ENCODE assay signal across 8 cellular contexts in the genomic region with DNA sequence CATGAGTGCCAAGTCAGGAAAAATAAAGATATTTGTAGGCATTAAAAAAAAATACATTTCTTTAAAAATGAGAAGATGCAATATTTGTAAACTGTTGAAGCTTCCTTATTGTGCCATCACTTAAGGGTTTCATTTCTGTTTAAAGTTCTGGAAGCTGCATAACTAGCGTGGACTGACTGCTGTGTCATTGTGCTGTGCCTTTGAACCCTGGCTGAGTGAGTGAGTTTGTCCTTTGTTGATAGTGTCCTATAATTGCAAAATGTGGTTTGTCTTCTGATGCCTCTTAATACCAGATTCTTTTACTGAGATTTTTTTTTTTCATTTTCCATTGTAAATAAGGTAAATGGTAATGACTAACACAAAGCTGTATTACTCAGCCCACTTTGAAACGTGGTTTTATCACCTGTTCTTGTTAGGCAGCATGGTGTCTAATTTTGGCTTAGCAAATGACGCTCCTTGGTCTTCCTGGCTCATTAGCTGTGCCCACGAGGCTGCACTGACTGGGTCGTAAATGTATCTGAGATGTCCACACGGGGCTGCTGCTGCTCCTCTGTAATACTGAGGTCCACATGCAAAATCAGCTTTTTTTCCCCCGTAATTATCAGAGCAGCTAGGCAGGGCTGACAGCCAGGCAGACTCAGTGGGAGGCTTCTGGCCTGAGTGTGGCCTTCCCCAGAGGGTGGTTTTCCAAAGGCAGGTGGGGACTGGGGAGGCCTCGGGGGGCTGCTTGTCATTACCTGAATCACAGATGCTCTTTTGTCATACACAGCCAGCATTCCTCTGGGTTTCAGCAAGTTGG. TPM values are rescaled to one million over a fixed set of nuclear protein-coding genes. Genes with fewer than 3 reads are reported as not detected.
DNase-seq lines count a peak whose midpoint lies in the region; ATAC-seq and TF ChIP-seq lines count a peak whose summit lies in the region.

No MANE protein-coding gene starts in this region.

- CTCF ChIA-PET in CD8-positive, alpha-beta T cell (lab: Charles Lee), result interaction anchor here (0.5 kb wide), 1 partner anchor 1097 kb away, joined by 3 read pairs; no protein-coding TSS in a partner anchor

- peaks cover 78% of the 10 kb centered on the region for H3K36me3 Mint-ChIP-seq in CD8-positive, alpha-beta T cell
- peaks cover 16% of the 10 kb centered on the region for H3K36me3 Mint-ChIP-seq in activated naive CD8-positive, alpha-beta T cell

- H3K27ac Mint-ChIP-seq in CD8-positive, alpha-beta T cell, result peak overlapping the region; percentile 88
- peak overlapping the region; percentile 97 for H3K27ac Mint-ChIP-seq in activated naive CD8-positive, alpha-beta T cell

- no peak overlapping the region for H3K4me3 ChIP-seq in CD8-positive, alpha-beta T cell (ENCODE audit: low read depth, low read length)
- no peak overlapping the region for H3K4me3 ChIP-seq in MG63

- H3K27ac ChIP-seq in CD8-positive, alpha-beta T cell (ENCODE audit: low read depth, low read length), result no peak overlapping the region

- H3K4me1 ChIP-seq in CD8-positive, alpha-beta T cell (ENCODE audit: insufficient read depth, low read length), result no peaks in the 10 kb centered on the region

- H3K9me3 Mint-ChIP-seq in CD8-positive, alpha-beta T cell, result no peaks in the 10 kb centered on the region
- H3K9me3 Mint-ChIP-seq in activated naive CD8-positive, alpha-beta T cell (ENCODE audit: low read depth), result no peaks in the 10 kb centered on the region

- H3K9me3 ChIP-seq in CD8-positive, alpha-beta T cell (ENCODE audit: low read length), result no peaks in the 10 kb centered on the region
- no peaks in the 10 kb centered on the region for H3K9me3 ChIP-seq in MG63

- no peak overlapping the region for H3K4me3 Mint-ChIP-seq in CD8-positive, alpha-beta T cell
- peak overlapping the region; percentile 62 for H3K4me3 Mint-ChIP-seq in activated naive CD8-positive, alpha-beta T cell

- H3K27me3 Mint-ChIP-seq in CD8-positive, alpha-beta T cell (ENCODE audit: low read depth), result no peaks in the 10 kb centered on the region
- H3K27me3 Mint-ChIP-seq in activated naive CD8-positive, alpha-beta T cell, result no peaks in the 10 kb centered on the region

- H3K4me1 Mint-ChIP-seq in CD8-positive, alpha-beta T cell (ENCODE audit: low read depth), result peaks cover 22% of the 10 kb centered on the region
- H3K4me1 Mint-ChIP-seq in activated naive CD8-positive, alpha-beta T cell (ENCODE audit: low read depth), result peaks cover 56% of the 10 kb centered on the region

- H3K27me3 ChIP-seq in CD8-positive, alpha-beta T cell (ENCODE audit: insufficient read depth, low read length), result no peaks in the 10 kb centered on the region
- H3K27me3 ChIP-seq in MG63, result no peaks in the 10 kb centered on the region

- ATAC-seq in CD8-positive, alpha-beta T cell, result peak; percentile 82
- ATAC-seq in HG02840 (IDR thresholded peaks at IDR 0.05; ENCODE audit: low FRiP score, unreplicated experiment) (no peak), GM21423 (IDR thresholded peaks at IDR 0.05; ENCODE audit: unreplicated experiment) (no peak)

- no peak for TF ChIP-seq CTCF in CD8-positive, alpha-beta T cell (IDR thresholded peaks at IDR 0.05)

- intact Hi-C loops in CD8-positive, alpha-beta T cell (cut with DNase I, micrococcal nuclease), result no loop called here

- DNase-seq in CD8-positive, alpha-beta T cell, result peak in 1 of 7 experiments; percentile 39
- peak; percentile 9 for DNase-seq in MG63
- DNase-seq in islet precursor cell, result peak; percentile 70
- DNase-seq in T-helper 1 cell, result no peak
- no peak for DNase-seq in mesenteric fat pad (ENCODE audit: low spot score)

- POLR2A ChIA-PET in CD8-positive, alpha-beta T cell (lab: Charles Lee), result interaction anchor here (0.7 to 1.3 kb wide), 3 partner anchors 40 to 73 kb away, joined by 3 to 5 read pairs (median 4); partner anchors contain the start of gene ZNF655

- H3K36me3 ChIP-seq in CD8-positive, alpha-beta T cell (ENCODE audit: insufficient read depth, low read length), result peaks cover 34% of the 10 kb centered on the region
- H3K36me3 ChIP-seq in MG63, result peaks cover 7% of the 10 kb centered on the region

RNA-seq across cellular contexts. Expression of gene ZSCAN25, which starts 14.8 kb away (rescaled TPM):
- 10 to 100 TPM; 54.1 to 54.7 TPM for total RNA-seq in CD8-positive, alpha-beta T cell
- 3.8 and 3.9 TPM in 2 replicates for total RNA-seq in MG63 (2014; rRNA removed; shearing (Covaris generic); ENCODE audit: low replicate concordance)
- 10.9 TPM for total RNA-seq in mesenteric fat pad

RNA-seq across cellular contexts. Expression of gene TMEM225B, which starts 33.4 kb away (rescaled TPM):
- total RNA-seq in CD8-positive, alpha-beta T cell, result 1 to 10 TPM in 1 of 2 experiments, under 1 TPM in 1; 0.94 to 2.1 TPM
- not detected in 2 replicates for total RNA-seq in MG63 (2014; rRNA removed; shearing (Covaris generic); ENCODE audit: low replicate concordance)
- total RNA-seq in mesenteric fat pad, result 0.55 TPM

RNA-seq across cellular contexts. Expression of gene CYP3A5, which starts 48.3 kb away (rescaled TPM):
- total RNA-seq in CD8-positive, alpha-beta T cell, result not detected
- not detected in 2 replicates for total RNA-seq in MG63 (2014; rRNA removed; shearing (Covaris generic); ENCODE audit: low replicate concordance)
- total RNA-seq in mesenteric fat pad, result 96.8 TPM

Comparison
In these comparisons a context has a peak if more than half of its experiments do, and no peak if none do; other contexts are left out.
1. DNase-seq: peak in MG63 (single experiment) and islet precursor cell (single experiment); none in T-helper 1 cell (0 of 5) and mesenteric fat pad (single experiment).
2. RNA of gene CYP3A5, which starts 48.3 kb away (total RNA-seq): 96.8 TPM in mesenteric fat pad (single experiment); not detected in CD8-positive, alpha-beta T cell and not detected in MG63; every median in the first group is over 10 times any median in the second.